Comparison of ENCODE assay signal across 34 cellular contexts in genomic region chr1:36467027-36467410, GRCh38. TPM values are rescaled to one million over a fixed set of nuclear protein-coding genes. Genes with fewer than 3 reads are reported as not detected.
"Had no signal": no experiment of that assay in that cellular context is flagged by ENCODE, and none has a peak within 500 bp of the region (broad histone marks: within the 10 kb centered on the region; RNA-seq: fewer than 3 reads in every experiment).

No MANE protein-coding gene starts in this region.

- H3K27me3 ChIP-seq: brain microvascular endothelial cell, MG63 had no signal

- H3K4me1 Mint-ChIP-seq: activated T-helper 17 cell treated with anti-CD3 and anti-CD28 coated beads, Interleukin-2, amount 50 U/mL, for 72 hours had no signal

- H3K27ac Mint-ChIP-seq: activated CD4-positive, alpha-beta T cell treated with anti-CD3 and anti-CD28 coated beads, Interleukin-2, amount 10 ng/mL, durations not matched to agents 24 days and 14 days; activated CD8-positive, alpha-beta T cell treated with anti-CD3 and anti-CD28 coated beads for 36 hours; activated naive CD8-positive, alpha-beta T cell treated with anti-CD3 and anti-CD28 coated beads for 36 hours; activated T-cell treated with anti-CD3 and anti-CD28 coated beads, Interleukin-2, amount 50 U/mL, for 72 hours; activated T-helper 17 cell treated with anti-CD3 and anti-CD28 coated beads, Interleukin-2, amount 50 U/mL, for 72 hours; T-helper 2 cell treated with Interferon-gamma antibody and Interleukin-4, amounts not matched to agents 5 μg/mL and 100 μg/mL, for 36 hours had no signal

- H3K9me3 Mint-ChIP-seq: activated CD4-positive, alpha-beta T cell treated with anti-CD3 and anti-CD28 coated beads, Interleukin-2, amount 10 ng/mL, durations not matched to agents 24 days and 14 days; activated CD8-positive, alpha-beta T cell treated with anti-CD3 and anti-CD28 coated beads for 36 hours; activated naive CD8-positive, alpha-beta T cell treated with anti-CD3 and anti-CD28 coated beads for 36 hours; activated T-cell treated with anti-CD3 and anti-CD28 coated beads, Interleukin-2, amount 50 U/mL, for 72 hours; activated T-helper 17 cell treated with anti-CD3 and anti-CD28 coated beads, Interleukin-2, amount 50 U/mL, for 72 hours; T-helper 2 cell treated with Interferon-gamma antibody and Interleukin-4, amounts not matched to agents 5 μg/mL and 100 μg/mL, for 36 hours had no signal

- H3K4me3 Mint-ChIP-seq: activated CD4-positive, alpha-beta T cell treated with anti-CD3 and anti-CD28 coated beads, Interleukin-2, amount 10 ng/mL, durations not matched to agents 24 days and 14 days; activated CD8-positive, alpha-beta T cell treated with anti-CD3 and anti-CD28 coated beads for 36 hours; activated naive CD8-positive, alpha-beta T cell treated with anti-CD3 and anti-CD28 coated beads for 36 hours; activated T-cell treated with anti-CD3 and anti-CD28 coated beads, Interleukin-2, amount 50 U/mL, for 72 hours; activated T-helper 17 cell treated with anti-CD3 and anti-CD28 coated beads, Interleukin-2, amount 50 U/mL, for 72 hours; T-helper 2 cell treated with Interferon-gamma antibody and Interleukin-4, amounts not matched to agents 5 μg/mL and 100 μg/mL, for 36 hours had no signal

- H3K9me3 ChIP-seq: MG63 had no signal

- H3K27ac ChIP-seq: brain microvascular endothelial cell had no signal

- H3K4me3 ChIP-seq: MG63 had no signal

- ATAC-seq: activated CD8-positive, alpha-beta T cell treated with anti-CD3 and anti-CD28 coated beads for 36 hours; activated T-cell treated with anti-CD3 and anti-CD28 coated beads, Interleukin-2, amount 50 U/mL, for 72 hours; activated T-helper 17 cell treated with anti-CD3 and anti-CD28 coated beads, Interleukin-2, amount 50 U/mL, for 72 hours had no signal

- DNase-seq: activated CD4-positive, alpha-beta T cell treated with anti-CD3 and anti-CD28 coated beads, Interleukin-2, amount 10 ng/mL, durations not matched to agents 24 days and 14 days; activated CD4-positive, alpha-beta T cell treated with anti-CD3 and anti-CD28 coated beads, Interleukin-2, amount 50 U/mL, for 4 hours; activated CD8-positive, alpha-beta T cell treated with anti-CD3 and anti-CD28 coated beads for 36 hours; activated effector memory CD4-positive, alpha-beta T cell treated with anti-CD3 and anti-CD28 coated beads, Interleukin-2, amount 50 U/mL, for 16 hours; activated naive CD4-positive, alpha-beta T cell; activated naive CD4-positive, alpha-beta T cell treated with anti-CD3 and anti-CD28 coated beads, Interleukin-2, amount 50 U/mL, for 16 hours; activated naive CD8-positive, alpha-beta T cell treated with anti-CD3 and anti-CD28 coated beads for 36 hours; activated T-cell treated with anti-CD3 and anti-CD28 coated beads, Interleukin-2, amount 50 U/mL, for 1 hour; activated T-cell treated with anti-CD3 and anti-CD28 coated beads, Interleukin-2, amount 50 U/mL, for 72 hours; amniotic stem cell; aorta; brain microvascular endothelial cell; Kasumi-1; KG1; MG63; MV-4-11; NCI-H1092 treated with DMSO at 0.1 percent for 48 hours; NCI-H1417; NCI-H146; NCI-H187; NCI-H2029 treated with DMSO at 0.1 percent for 48 hours; NCI-H2107; NCI-H2171; NCI-H510A; NCI-H526; NCI-H748 treated with DMSO at 0.1 percent for 48 hours; NK-92 treated with Interleukin-12 subunit alpha and Interleukin-12 subunit beta, amount 100 ng/mL, for 24 hours; Right ventricle myocardium superior; SW 1271 had no signal

RNA-seq across cellular contexts. Expression of gene CSF3R, which starts 15.7 kb away (rescaled TPM):
- total RNA-seq: activated CD8-positive, alpha-beta memory T cell treated with anti-CD3 and anti-CD28 coated beads for 36 hours; activated CD8-positive, alpha-beta T cell treated with anti-CD3 and anti-CD28 coated beads for 36 hours; OCI-LY7 had no signal

RNA-seq across cellular contexts. Expression of gene OSCP1, which starts 16.8 kb away (rescaled TPM):
- total RNA-seq: T-helper 1 cell treated with Interleukin-12 subunit alpha and Interleukin-12 subunit beta and Interleukin-4 antibody, amounts not matched to agents 30 ng/mL and 1 ng/mL, for 36 hours had no signal
